ENCODE assay signal across 1 cellular context in genomic region chr17:28763804-28764266, GRCh38.
TF ChIP-seq lines count a peak whose summit lies in the region.

No MANE protein-coding gene starts in this region.

TF ChIP-seq in HCT116, 20 proteins besides CTCF, POLR2A, EP300 and RAD21:
- no peak for TF ChIP-seq REST (IDR thresholded peaks at IDR 0.05; ENCODE audit: low read depth)
- TF ChIP-seq SIN3A (IDR thresholded peaks at IDR 0.05; ENCODE audit: low read depth) = 0 out of 2 replicates have a peak, but pooled peaks have one; percentile 0
TF ChIP-seq in HCT116: peak in this region for 1.
